Comparison of ENCODE assay signal across 1 cellular context in the genomic region with DNA sequence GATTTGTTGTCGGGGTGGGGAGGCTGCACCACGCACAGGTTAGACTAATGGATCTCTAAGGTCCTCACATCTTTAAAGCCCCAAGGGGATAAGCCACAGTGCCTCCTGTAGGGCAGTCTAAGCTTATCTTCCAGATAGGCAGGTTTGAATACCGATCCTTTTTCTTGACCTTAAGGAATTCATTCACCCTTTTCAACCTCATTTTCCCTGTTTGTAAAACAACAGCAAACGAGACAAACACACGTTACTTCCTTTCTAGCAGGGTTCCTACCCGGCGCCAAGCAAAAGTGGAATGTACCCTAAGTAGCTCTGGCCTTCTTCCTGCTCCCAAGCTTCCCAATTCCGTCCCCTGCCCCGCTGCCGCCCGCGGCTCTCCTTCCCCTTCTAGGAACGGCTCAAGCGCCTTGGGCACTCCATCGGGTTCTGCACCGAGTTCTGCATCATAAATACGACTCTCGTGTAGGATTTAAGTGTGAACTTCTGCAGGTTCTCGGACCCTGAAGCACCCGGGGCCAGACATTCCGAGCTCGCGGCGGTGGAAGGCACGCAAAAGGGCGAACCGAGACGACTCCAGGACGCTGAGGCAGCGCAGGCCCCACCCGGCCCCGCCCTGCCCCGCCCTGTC.
A peak's percentile ranks its signal among the peaks of the same experiment; 100 is the strongest.
TF ChIP-seq lines count a peak whose summit lies in the region.

No MANE protein-coding gene starts in this region.

TF ChIP-seq in HEK293, 187 proteins besides CTCF, POLR2A, EP300 and RAD21 (continued from another document and continues in another):
- TF ChIP-seq ZNF701 (tag by site-specific recombination; IDR thresholded peaks at IDR 0.05): no peak
- TF ChIP-seq ZNF335 (tag by site-specific recombination; conservative IDR thresholded peaks at IDR 0.05): peak; percentile 95
- no peak; the same call in 1 of the 2 replicates for TF ChIP-seq SP7 (tag by site-specific recombination; IDR thresholded peaks at IDR 0.05)
- no peak for TF ChIP-seq ZNF624 (tag by site-specific recombination; IDR thresholded peaks at IDR 0.05)
- no peak for TF ChIP-seq ZNF302 (tag by site-specific recombination; IDR thresholded peaks at IDR 0.05; ENCODE audit: low read depth)
- peak; percentile 49; the same call in 1 of the 2 replicates for TF ChIP-seq MZF1 (tag by site-specific recombination; IDR thresholded peaks at IDR 0.05; ENCODE audit: borderline replicate concordance)
- TF ChIP-seq ZBTB17 (tag by site-specific recombination; IDR thresholded peaks at IDR 0.05): peak; percentile 94
- TF ChIP-seq, protein P1, sequence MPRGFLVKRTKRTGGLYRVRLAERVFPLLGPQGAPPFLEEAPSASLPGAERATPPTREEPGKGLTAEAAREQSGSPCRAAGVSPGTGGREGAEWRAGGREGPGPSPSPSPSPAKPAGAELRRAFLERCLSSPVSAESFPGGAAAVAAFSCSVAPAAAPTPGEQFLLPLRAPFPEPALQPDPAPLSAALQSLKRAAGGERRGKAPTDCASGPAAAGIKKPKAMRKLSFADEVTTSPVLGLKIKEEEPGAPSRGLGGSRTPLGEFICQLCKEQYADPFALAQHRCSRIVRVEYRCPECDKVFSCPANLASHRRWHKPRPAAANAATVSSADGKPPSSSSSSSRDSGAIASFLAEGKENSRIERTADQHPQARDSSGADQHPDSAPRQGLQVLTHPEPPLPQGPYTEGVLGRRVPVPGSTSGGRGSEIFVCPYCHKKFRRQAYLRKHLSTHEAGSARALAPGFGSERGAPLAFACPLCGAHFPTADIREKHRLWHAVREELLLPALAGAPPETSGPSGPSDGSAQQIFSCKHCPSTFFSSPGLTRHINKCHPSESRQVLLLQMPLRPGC (tag by site-specific recombination; IDR thresholded peaks at IDR 0.05): no peak
- TF ChIP-seq, protein P2, sequence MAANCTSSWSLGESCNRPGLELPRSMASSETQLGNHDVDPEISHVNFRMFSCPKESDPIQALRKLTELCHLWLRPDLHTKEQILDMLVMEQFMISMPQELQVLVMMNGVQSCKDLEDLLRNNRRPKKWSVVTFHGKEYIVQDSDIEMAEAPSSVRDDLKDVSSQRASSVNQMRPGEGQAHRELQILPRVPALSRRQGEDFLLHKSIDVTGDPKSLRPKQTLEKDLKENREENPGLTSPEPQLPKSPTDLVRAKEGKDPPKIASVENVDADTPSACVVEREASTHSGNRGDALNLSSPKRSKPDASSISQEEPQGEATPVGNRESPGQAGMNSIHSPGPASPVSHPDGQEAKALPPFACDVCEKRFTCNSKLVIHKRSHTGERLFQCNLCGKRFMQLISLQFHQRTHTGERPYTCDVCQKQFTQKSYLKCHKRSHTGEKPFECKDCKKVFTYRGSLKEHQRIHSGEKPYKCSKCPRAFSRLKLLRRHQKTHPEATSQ (tag by site-specific recombination; IDR thresholded peaks at IDR 0.05): no peak
- peak; percentile 30; the same call in 1 of the 2 replicates for TF ChIP-seq ZNF501 (tag by site-specific recombination; IDR thresholded peaks at IDR 0.05)
- no peak for TF ChIP-seq REPIN1 (tag by site-specific recombination; IDR thresholded peaks at IDR 0.05; ENCODE audit: low read depth)
- TF ChIP-seq SP2 (tag by site-specific recombination; IDR thresholded peaks at IDR 0.05): no peak
- TF ChIP-seq, protein P3, sequence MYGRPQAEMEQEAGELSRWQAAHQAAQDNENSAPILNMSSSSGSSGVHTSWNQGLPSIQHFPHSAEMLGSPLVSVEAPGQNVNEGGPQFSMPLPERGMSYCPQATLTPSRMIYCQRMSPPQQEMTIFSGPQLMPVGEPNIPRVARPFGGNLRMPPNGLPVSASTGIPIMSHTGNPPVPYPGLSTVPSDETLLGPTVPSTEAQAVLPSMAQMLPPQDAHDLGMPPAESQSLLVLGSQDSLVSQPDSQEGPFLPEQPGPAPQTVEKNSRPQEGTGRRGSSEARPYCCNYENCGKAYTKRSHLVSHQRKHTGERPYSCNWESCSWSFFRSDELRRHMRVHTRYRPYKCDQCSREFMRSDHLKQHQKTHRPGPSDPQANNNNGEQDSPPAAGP (tag by site-specific recombination; IDR thresholded peaks at IDR 0.05): peak; percentile 51; the same call in 1 of the 2 replicates
- TF ChIP-seq KLF8 (tag by site-specific recombination; IDR thresholded peaks at IDR 0.05): peak; percentile 72; the same call in 1 of the 2 replicates
- TF ChIP-seq MYNN (tag by site-specific recombination; IDR thresholded peaks at IDR 0.05; ENCODE audit: borderline replicate concordance): no peak
- 0 out of 2 replicates have a peak, but pooled peaks have one; percentile 38 for TF ChIP-seq PRDM1 (tag by site-specific recombination; IDR thresholded peaks at IDR 0.05)
- no peak for TF ChIP-seq ZNF660 (tag by site-specific recombination; IDR thresholded peaks at IDR 0.05)
- 0 out of 2 replicates have a peak, but pooled peaks have one; percentile 18 for TF ChIP-seq ZNF24 (tag by site-specific recombination; IDR thresholded peaks at IDR 0.05)
- peak; percentile 35; the same call in 1 of the 2 replicates for TF ChIP-seq ZNF777 (tag by site-specific recombination; IDR thresholded peaks at IDR 0.05; ENCODE audit: borderline replicate concordance)
- peak; percentile 76 for TF ChIP-seq ZBTB20 (tag by site-specific recombination; IDR thresholded peaks at IDR 0.05)
- TF ChIP-seq ZNF121 (tag by site-specific recombination; IDR thresholded peaks at IDR 0.05): no peak
- TF ChIP-seq ZNF112 (tag by site-specific recombination; IDR thresholded peaks at IDR 0.05): no peak
- TF ChIP-seq ZNF596 (tag by site-specific recombination; IDR thresholded peaks at IDR 0.05): no peak
- no peak for TF ChIP-seq ZNF555 (tag by site-specific recombination; conservative IDR thresholded peaks at IDR 0.05)
- TF ChIP-seq, protein P4, sequence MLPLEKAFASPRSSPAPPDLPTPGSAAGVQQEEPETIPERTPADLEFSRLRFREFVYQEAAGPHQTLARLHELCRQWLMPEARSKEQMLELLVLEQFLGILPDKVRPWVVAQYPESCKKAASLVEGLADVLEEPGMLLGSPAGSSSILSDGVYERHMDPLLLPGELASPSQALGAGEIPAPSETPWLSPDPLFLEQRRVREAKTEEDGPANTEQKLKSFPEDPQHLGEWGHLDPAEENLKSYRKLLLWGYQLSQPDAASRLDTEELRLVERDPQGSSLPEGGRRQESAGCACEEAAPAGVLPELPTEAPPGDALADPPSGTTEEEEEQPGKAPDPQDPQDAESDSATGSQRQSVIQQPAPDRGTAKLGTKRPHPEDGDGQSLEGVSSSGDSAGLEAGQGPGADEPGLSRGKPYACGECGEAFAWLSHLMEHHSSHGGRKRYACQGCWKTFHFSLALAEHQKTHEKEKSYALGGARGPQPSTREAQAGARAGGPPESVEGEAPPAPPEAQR (tag by site-specific recombination; IDR thresholded peaks at IDR 0.05): no peak
- TF ChIP-seq ZFP3 (tag by site-specific recombination; IDR thresholded peaks at IDR 0.05; ENCODE audit: low read depth): no peak
- TF ChIP-seq, protein P5, sequence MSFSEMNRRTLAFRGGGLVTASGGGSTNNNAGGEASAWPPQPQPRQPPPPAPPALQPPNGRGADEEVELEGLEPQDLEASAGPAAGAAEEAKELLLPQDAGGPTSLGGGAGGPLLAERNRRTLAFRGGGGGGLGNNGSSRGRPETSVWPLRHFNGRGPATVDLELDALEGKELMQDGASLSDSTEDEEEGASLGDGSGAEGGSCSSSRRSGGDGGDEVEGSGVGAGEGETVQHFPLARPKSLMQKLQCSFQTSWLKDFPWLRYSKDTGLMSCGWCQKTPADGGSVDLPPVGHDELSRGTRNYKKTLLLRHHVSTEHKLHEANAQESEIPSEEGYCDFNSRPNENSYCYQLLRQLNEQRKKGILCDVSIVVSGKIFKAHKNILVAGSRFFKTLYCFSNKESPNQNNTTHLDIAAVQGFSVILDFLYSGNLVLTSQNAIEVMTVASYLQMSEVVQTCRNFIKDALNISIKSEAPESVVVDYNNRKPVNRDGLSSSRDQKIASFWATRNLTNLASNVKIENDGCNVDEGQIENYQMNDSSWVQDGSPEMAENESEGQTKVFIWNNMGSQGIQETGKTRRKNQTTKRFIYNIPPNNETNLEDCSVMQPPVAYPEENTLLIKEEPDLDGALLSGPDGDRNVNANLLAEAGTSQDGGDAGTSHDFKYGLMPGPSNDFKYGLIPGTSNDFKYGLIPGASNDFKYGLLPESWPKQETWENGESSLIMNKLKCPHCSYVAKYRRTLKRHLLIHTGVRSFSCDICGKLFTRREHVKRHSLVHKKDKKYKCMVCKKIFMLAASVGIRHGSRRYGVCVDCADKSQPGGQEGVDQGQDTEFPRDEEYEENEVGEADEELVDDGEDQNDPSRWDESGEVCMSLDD (tag by site-specific recombination; IDR thresholded peaks at IDR 0.05): 0 out of 2 replicates have a peak, but pooled peaks have one; percentile 39
- TF ChIP-seq ZNF843 (tag by site-specific recombination; IDR thresholded peaks at IDR 0.05): peak; percentile 20; the same call in 1 of the 2 replicates
- peak; percentile 94 for TF ChIP-seq KLF7 (tag by site-specific recombination; IDR thresholded peaks at IDR 0.05; ENCODE audit: borderline replicate concordance)
- no peak for TF ChIP-seq ZNF133 (tag by site-specific recombination; IDR thresholded peaks at IDR 0.05)
- no peak for TF ChIP-seq OSR2 (tag by site-specific recombination; IDR thresholded peaks at IDR 0.05)
- TF ChIP-seq ZNF324 (tag by site-specific recombination; IDR thresholded peaks at IDR 0.05): peak; percentile 28; the same call in 1 of the 2 replicates
- TF ChIP-seq SALL2 (tag by site-specific recombination; IDR thresholded peaks at IDR 0.05; ENCODE audit: borderline replicate concordance): no peak
- TF ChIP-seq, protein P6, sequence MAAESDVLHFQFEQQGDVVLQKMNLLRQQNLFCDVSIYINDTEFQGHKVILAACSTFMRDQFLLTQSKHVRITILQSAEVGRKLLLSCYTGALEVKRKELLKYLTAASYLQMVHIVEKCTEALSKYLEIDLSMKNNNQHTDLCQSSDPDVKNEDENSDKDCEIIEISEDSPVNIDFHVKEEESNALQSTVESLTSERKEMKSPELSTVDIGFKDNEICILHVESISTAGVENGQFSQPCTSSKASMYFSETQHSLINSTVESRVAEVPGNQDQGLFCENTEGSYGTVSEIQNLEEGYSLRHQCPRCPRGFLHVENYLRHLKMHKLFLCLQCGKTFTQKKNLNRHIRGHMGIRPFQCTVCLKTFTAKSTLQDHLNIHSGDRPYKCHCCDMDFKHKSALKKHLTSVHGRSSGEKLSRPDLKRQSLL (tag by site-specific recombination; IDR thresholded peaks at IDR 0.05): peak; percentile 98
- TF ChIP-seq ZNF132 (tag by site-specific recombination; IDR thresholded peaks at IDR 0.05; ENCODE audit: borderline replicate concordance): no peak
- TF ChIP-seq, protein P7, sequence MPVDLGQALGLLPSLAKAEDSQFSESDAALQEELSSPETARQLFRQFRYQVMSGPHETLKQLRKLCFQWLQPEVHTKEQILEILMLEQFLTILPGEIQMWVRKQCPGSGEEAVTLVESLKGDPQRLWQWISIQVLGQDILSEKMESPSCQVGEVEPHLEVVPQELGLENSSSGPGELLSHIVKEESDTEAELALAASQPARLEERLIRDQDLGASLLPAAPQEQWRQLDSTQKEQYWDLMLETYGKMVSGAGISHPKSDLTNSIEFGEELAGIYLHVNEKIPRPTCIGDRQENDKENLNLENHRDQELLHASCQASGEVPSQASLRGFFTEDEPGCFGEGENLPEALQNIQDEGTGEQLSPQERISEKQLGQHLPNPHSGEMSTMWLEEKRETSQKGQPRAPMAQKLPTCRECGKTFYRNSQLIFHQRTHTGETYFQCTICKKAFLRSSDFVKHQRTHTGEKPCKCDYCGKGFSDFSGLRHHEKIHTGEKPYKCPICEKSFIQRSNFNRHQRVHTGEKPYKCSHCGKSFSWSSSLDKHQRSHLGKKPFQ (tag by site-specific recombination; IDR thresholded peaks at IDR 0.05): no peak
- TF ChIP-seq ZNF223 (tag by site-specific recombination; IDR thresholded peaks at IDR 0.05): no peak
- no peak for TF ChIP-seq ZNF239 (tag by site-specific recombination; IDR thresholded peaks at IDR 0.05)
- no peak for TF ChIP-seq SETDB1 (IDR thresholded peaks at IDR 0.05; ENCODE audit: insufficient read length, low read length)
- 0 out of 2 replicates have a peak, but pooled peaks have one; percentile 10 for TF ChIP-seq ZNF558 (tag by site-specific recombination; IDR thresholded peaks at IDR 0.05)
- TF ChIP-seq ZNF664 (tag by site-specific recombination; IDR thresholded peaks at IDR 0.05): no peak
- TF ChIP-seq, protein P8, sequence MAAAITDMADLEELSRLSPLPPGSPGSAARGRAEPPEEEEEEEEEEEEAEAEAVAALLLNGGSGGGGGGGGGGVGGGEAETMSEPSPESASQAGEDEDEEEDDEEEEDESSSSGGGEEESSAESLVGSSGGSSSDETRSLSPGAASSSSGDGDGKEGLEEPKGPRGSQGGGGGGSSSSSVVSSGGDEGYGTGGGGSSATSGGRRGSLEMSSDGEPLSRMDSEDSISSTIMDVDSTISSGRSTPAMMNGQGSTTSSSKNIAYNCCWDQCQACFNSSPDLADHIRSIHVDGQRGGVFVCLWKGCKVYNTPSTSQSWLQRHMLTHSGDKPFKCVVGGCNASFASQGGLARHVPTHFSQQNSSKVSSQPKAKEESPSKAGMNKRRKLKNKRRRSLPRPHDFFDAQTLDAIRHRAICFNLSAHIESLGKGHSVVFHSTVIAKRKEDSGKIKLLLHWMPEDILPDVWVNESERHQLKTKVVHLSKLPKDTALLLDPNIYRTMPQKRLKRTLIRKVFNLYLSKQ (tag by site-specific recombination; IDR thresholded peaks at IDR 0.05; ENCODE audit: borderline replicate concordance): no peak
- TF ChIP-seq ZNF10 (tag by site-specific recombination; IDR thresholded peaks at IDR 0.05): peak; percentile 59
- no peak for TF ChIP-seq ZNF585B (tag by site-specific recombination; IDR thresholded peaks at IDR 0.05)
- no peak for TF ChIP-seq ZFP69B (tag by site-specific recombination; IDR thresholded peaks at IDR 0.05)
- TF ChIP-seq ZNF658 (tag by site-specific recombination; IDR thresholded peaks at IDR 0.05): no peak
- no peak for TF ChIP-seq ZNF37A (tag by site-specific recombination; IDR thresholded peaks at IDR 0.05)
- no peak for TF ChIP-seq ZNF837 (tag by site-specific recombination; IDR thresholded peaks at IDR 0.05)
- no peak for TF ChIP-seq ZNF211 (tag by site-specific recombination; IDR thresholded peaks at IDR 0.05; ENCODE audit: low read depth)
